2 cellular contexts compared by ENCODE assay signal in the genomic region with DNA sequence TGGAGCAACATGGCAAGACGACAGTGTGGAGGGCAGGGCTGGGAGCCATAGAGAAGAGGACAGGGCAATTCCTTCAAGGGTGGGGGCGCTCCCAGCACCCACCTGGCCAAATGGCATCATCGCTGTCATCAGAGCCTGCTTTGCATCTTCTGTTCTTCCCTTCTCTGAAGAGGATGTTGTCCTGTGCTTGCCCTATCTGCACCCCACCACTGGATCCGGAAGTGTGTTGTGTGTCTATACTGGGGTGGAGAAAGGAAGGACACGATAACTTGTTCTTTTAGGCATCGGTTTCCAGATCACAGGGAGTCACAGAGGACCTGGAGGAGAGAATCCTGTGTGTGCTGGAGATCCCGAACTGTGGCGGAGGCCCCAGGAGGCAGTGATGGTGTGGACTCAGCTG.
TF ChIP-seq lines count a peak whose summit lies in the region.

No MANE protein-coding gene starts in this region.

TF ChIP-seq in HCT116, 20 proteins besides CTCF, POLR2A, EP300 and RAD21:
- TF ChIP-seq ELF1 (IDR thresholded peaks at IDR 0.05; ENCODE audit: borderline replicate concordance, low read depth), result no peak
- TF ChIP-seq ZFX (IDR thresholded peaks at IDR 0.05), result no peak
- TF ChIP-seq, protein P1, sequence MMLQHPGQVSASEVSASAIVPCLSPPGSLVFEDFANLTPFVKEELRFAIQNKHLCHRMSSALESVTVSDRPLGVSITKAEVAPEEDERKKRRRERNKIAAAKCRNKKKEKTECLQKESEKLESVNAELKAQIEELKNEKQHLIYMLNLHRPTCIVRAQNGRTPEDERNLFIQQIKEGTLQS (IDR thresholded peaks at IDR 0.05), result no peak
- no peak for TF ChIP-seq TCF7L2 (IDR thresholded peaks at IDR 0.05; ENCODE audit: borderline replicate concordance, extremely low read depth, insufficient read depth, insufficient read length)
- no peak for TF ChIP-seq EGR1 (IDR thresholded peaks at IDR 0.05; ENCODE audit: low read depth)
- TF ChIP-seq, protein P2, sequence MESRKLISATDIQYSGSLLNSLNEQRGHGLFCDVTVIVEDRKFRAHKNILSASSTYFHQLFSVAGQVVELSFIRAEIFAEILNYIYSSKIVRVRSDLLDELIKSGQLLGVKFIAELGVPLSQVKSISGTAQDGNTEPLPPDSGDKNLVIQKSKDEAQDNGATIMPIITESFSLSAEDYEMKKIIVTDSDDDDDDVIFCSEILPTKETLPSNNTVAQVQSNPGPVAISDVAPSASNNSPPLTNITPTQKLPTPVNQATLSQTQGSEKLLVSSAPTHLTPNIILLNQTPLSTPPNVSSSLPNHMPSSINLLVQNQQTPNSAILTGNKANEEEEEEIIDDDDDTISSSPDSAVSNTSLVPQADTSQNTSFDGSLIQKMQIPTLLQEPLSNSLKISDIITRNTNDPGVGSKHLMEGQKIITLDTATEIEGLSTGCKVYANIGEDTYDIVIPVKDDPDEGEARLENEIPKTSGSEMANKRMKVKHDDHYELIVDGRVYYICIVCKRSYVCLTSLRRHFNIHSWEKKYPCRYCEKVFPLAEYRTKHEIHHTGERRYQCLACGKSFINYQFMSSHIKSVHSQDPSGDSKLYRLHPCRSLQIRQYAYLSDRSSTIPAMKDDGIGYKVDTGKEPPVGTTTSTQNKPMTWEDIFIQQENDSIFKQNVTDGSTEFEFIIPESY (IDR thresholded peaks at IDR 0.05; ENCODE audit: extremely low read depth, insufficient replicate concordance, low read length), result no peak
- no peak for TF ChIP-seq SRF (IDR thresholded peaks at IDR 0.05; ENCODE audit: low read depth)
- TF ChIP-seq FOSL1 (IDR thresholded peaks at IDR 0.05; ENCODE audit: low read depth), result no peak
- TF ChIP-seq EZH2phosphoT487 (IDR thresholded peaks at IDR 0.05; ENCODE audit: borderline replicate concordance), result no peak
- TF ChIP-seq YY1 (IDR thresholded peaks at IDR 0.05; ENCODE audit: extremely low read depth, insufficient replicate concordance, low read depth, low read length), result no peak
- TF ChIP-seq CEBPB (IDR thresholded peaks at IDR 0.05; ENCODE audit: low read depth), result no peak
- no peak for TF ChIP-seq JUND (IDR thresholded peaks at IDR 0.05)
- TF ChIP-seq ZNF274 (IDR thresholded peaks at IDR 0.05; ENCODE audit: low read depth, low read length), result no peak
- TF ChIP-seq EZH2 (IDR thresholded peaks at IDR 0.05), result no peak
- TF ChIP-seq SIN3A (IDR thresholded peaks at IDR 0.05; ENCODE audit: low read depth), result no peak

TF ChIP-seq in K562, 482 proteins besides CTCF, POLR2A, EP300 and RAD21:
- TF ChIP-seq CBX2 (IDR thresholded peaks at IDR 0.05; ENCODE audit: insufficient read depth, low read length, poor library complexity, severe bottlenecking), result no peak
- TF ChIP-seq ZEB2 (IDR thresholded peaks at IDR 0.05), result no peak
- TF ChIP-seq RBM34 (IDR thresholded peaks at IDR 0.05; ENCODE audit: borderline replicate concordance, insufficient read depth, low read length), result no peak
- TF ChIP-seq, protein P3, sequence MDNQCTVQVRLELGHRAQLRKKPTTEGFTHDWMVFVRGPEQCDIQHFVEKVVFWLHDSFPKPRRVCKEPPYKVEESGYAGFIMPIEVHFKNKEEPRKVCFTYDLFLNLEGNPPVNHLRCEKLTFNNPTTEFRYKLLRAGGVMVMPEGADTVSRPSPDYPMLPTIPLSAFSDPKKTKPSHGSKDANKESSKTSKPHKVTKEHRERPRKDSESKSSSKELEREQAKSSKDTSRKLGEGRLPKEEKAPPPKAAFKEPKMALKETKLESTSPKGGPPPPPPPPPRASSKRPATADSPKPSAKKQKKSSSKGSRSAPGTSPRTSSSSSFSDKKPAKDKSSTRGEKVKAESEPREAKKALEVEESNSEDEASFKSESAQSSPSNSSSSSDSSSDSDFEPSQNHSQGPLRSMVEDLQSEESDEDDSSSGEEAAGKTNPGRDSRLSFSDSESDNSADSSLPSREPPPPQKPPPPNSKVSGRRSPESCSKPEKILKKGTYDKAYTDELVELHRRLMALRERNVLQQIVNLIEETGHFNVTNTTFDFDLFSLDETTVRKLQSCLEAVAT (IDR thresholded peaks at IDR 0.05), result no peak
- TF ChIP-seq, protein P4, sequence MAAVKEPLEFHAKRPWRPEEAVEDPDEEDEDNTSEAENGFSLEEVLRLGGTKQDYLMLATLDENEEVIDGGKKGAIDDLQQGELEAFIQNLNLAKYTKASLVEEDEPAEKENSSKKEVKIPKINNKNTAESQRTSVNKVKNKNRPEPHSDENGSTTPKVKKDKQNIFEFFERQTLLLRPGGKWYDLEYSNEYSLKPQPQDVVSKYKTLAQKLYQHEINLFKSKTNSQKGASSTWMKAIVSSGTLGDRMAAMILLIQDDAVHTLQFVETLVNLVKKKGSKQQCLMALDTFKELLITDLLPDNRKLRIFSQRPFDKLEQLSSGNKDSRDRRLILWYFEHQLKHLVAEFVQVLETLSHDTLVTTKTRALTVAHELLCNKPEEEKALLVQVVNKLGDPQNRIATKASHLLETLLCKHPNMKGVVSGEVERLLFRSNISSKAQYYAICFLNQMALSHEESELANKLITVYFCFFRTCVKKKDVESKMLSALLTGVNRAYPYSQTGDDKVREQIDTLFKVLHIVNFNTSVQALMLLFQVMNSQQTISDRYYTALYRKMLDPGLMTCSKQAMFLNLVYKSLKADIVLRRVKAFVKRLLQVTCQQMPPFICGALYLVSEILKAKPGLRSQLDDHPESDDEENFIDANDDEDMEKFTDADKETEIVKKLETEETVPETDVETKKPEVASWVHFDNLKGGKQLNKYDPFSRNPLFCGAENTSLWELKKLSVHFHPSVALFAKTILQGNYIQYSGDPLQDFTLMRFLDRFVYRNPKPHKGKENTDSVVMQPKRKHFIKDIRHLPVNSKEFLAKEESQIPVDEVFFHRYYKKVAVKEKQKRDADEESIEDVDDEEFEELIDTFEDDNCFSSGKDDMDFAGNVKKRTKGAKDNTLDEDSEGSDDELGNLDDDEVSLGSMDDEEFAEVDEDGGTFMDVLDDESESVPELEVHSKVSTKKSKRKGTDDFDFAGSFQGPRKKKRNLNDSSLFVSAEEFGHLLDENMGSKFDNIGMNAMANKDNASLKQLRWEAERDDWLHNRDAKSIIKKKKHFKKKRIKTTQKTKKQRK (IDR thresholded peaks at IDR 0.05; ENCODE audit: borderline replicate concordance, low read depth, low read length), result no peak
- no peak for TF ChIP-seq RBM14 (IDR thresholded peaks at IDR 0.05; ENCODE audit: borderline replicate concordance, insufficient read depth, low read depth, low read length)
- no peak for TF ChIP-seq POLR2B (IDR thresholded peaks at IDR 0.05; ENCODE audit: low read depth, partially characterized antibody)
- TF ChIP-seq, protein P5, sequence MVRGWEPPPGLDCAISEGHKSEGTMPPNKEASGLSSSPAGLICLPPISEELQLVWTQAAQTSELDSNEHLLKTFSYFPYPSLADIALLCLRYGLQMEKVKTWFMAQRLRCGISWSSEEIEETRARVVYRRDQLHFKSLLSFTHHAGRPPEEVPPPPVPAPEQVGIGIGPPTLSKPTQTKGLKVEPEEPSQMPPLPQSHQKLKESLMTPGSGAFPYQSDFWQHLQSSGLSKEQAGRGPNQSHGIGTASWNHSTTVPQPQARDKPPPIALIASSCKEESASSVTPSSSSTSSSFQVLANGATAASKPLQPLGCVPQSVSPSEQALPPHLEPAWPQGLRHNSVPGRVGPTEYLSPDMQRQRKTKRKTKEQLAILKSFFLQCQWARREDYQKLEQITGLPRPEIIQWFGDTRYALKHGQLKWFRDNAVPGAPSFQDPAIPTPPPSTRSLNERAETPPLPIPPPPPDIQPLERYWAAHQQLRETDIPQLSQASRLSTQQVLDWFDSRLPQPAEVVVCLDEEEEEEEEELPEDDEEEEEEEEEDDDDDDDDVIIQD (CRISPR knock-in tag; IDR thresholded peaks at IDR 0.05), result no peak
- no peak for TF ChIP-seq TBP (optimal IDR thresholded peaks at IDR 0.05; ENCODE audit: low read depth, low read length)
- TF ChIP-seq, protein P6, sequence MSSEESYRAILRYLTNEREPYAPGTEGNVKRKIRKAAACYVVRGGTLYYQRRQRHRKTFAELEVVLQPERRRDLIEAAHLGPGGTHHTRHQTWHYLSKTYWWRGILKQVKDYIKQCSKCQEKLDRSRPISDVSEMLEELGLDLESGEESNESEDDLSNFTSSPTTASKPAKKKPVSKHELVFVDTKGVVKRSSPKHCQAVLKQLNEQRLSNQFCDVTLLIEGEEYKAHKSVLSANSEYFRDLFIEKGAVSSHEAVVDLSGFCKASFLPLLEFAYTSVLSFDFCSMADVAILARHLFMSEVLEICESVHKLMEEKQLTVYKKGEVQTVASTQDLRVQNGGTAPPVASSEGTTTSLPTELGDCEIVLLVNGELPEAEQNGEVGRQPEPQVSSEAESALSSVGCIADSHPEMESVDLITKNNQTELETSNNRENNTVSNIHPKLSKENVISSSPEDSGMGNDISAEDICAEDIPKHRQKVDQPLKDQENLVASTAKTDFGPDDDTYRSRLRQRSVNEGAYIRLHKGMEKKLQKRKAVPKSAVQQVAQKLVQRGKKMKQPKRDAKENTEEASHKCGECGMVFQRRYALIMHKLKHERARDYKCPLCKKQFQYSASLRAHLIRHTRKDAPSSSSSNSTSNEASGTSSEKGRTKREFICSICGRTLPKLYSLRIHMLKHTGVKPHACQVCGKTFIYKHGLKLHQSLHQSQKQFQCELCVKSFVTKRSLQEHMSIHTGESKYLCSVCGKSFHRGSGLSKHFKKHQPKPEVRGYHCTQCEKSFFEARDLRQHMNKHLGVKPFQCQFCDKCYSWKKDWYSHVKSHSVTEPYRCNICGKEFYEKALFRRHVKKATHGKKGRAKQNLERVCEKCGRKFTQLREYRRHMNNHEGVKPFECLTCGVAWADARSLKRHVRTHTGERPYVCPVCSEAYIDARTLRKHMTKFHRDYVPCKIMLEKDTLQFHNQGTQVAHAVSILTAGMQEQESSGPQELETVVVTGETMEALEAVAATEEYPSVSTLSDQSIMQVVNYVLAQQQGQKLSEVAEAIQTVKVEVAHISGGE (CRISPR knock-in tag; IDR thresholded peaks at IDR 0.05), result no peak
